In genomic region chr5:57298985-57299491, GRCh38 we compare ENCODE assay signal across 8 cellular contexts.
DNase-seq lines count a peak whose midpoint lies in the region; ATAC-seq, FAIRE-seq and TF ChIP-seq lines count a peak whose summit lies in the region.

No MANE protein-coding gene starts in this region.

- no peaks in the 10 kb centered on the region for H3K9me3 Mint-ChIP-seq in naive thymus-derived CD4-positive, alpha-beta T cell

- peaks cover 0 to under 1% (median 0%) of the 10 kb centered on the region in 5 donors for H3K27me3 Mint-ChIP-seq in naive thymus-derived CD4-positive, alpha-beta T cell

- CTCF ChIA-PET in naive thymus-derived CD4-positive, alpha-beta T cell (lab: Charles Lee): interaction anchor here (0.5 to 4.8 kb wide), 8 partner anchors 12 to 1167 kb away, joined by 3 to 97 read pairs (median 6); partner anchors contain the start of gene PLK2

- H3K4me3 ChIP-seq in naive thymus-derived CD4-positive, alpha-beta T cell (ENCODE audit: low read length): peak overlapping the region; percentile 34
- H3K4me3 ChIP-seq in thoracic aorta: peak overlapping the region; percentile 39

- H3K36me3 ChIP-seq in naive thymus-derived CD4-positive, alpha-beta T cell (ENCODE audit: control insufficient read depth in 2 of 3, insufficient read depth in 3 of 3, low read length in 3 of 3): no peaks in the 10 kb centered on the region
- H3K36me3 ChIP-seq in thoracic aorta: no peaks in the 10 kb centered on the region

- TF ChIP-seq CTCF in thoracic aorta (IDR thresholded peaks at IDR 0.05): peak; percentile 58

- peak overlapping the region; percentile 26 for H3K27ac ChIP-seq in naive thymus-derived CD4-positive, alpha-beta T cell (ENCODE audit: low read depth, low read length)
- H3K27ac ChIP-seq in thoracic aorta: peak overlapping the region in 1 of 2 donors; percentile 42

- POLR2A ChIA-PET in naive thymus-derived CD4-positive, alpha-beta T cell (lab: Charles Lee): interaction anchor here (0.6 to 2.8 kb wide), 4 partner anchors 210 to 1163 kb away, joined by 3 to 19 read pairs (median 4); partner anchors contain the start of gene PLK2

- no peaks in the 10 kb centered on the region for H3K27me3 ChIP-seq in naive thymus-derived CD4-positive, alpha-beta T cell (ENCODE audit: control insufficient read depth in 2 of 2, insufficient read depth in 2 of 2, low read length in 2 of 2)
- no peaks in the 10 kb centered on the region for H3K27me3 ChIP-seq in thoracic aorta (replicated peaks; ENCODE audit: insufficient read depth)

- ATAC-seq in HG03159 (IDR thresholded peaks at IDR 0.05; ENCODE audit: unreplicated experiment) (peak; percentile 40), esophagus mucosa (peak; percentile 73), thoracic aorta (ENCODE audit: insufficient number of reproducible peaks, low FRiP score, low read depth) (peak; percentile 54), HG03108 (IDR thresholded peaks at IDR 0.05; ENCODE audit: unreplicated experiment) (no peak)
- peak; percentile 76 for ATAC-seq in naive thymus-derived CD4-positive, alpha-beta T cell

- intact Hi-C loops in naive thymus-derived CD4-positive, alpha-beta T cell (cut with micrococcal nuclease): loop anchor here (1.0 to 10.0 kb wide), 12 partner anchors 83 to 1552 kb away; partner anchors contain the start of gene PLK2 (in 2 of the 2)

- H3K4me1 Mint-ChIP-seq in naive thymus-derived CD4-positive, alpha-beta T cell: peaks cover 6 to 22% (median 14%) of the 10 kb centered on the region in 7 donors

- FAIRE-seq in G401.6 (lab: Jason Lieb, UNC): peak; percentile 76

- H3K4me1 ChIP-seq in naive thymus-derived CD4-positive, alpha-beta T cell (ENCODE audit: control insufficient read depth in 2 of 2, insufficient read depth in 2 of 2, low read length in 2 of 2): peaks cover 8 to 9% of the 10 kb centered on the region in 2 donors
- peaks cover 4 to 12% of the 10 kb centered on the region in 2 donors for H3K4me1 ChIP-seq in thoracic aorta (ENCODE audit: control insufficient read depth in 1 of 2, low read depth in 2 of 2)

- H3K9me3 ChIP-seq in naive thymus-derived CD4-positive, alpha-beta T cell (ENCODE audit: control insufficient read depth in 2 of 3, low read length in 3 of 3): no peaks in the 10 kb centered on the region
- no peaks in the 10 kb centered on the region for H3K9me3 ChIP-seq in thoracic aorta

- H3K27ac Mint-ChIP-seq in naive thymus-derived CD4-positive, alpha-beta T cell: peak overlapping the region in 8 of 9 donors; percentile 25 to 90 (median 62)

- H3K4me3 Mint-ChIP-seq in naive thymus-derived CD4-positive, alpha-beta T cell: peak overlapping the region; percentile 72 to 80 (median 77)

- DNase-seq in NOMO-1 (lab: John Stamatoyannopoulos, UW; ENCODE audit: unreplicated experiment in 2 of 2): peak; percentile 33 to 75
- DNase-seq in activated CD8-positive, alpha-beta memory T cell treated with anti-CD3 and anti-CD28 coated beads, Interleukin-2, amount 50 U/mL, for 4 hours: peak; percentile 24
- DNase-seq in naive thymus-derived CD4-positive, alpha-beta T cell: peak; percentile 7 to 80 (median 74)
- no peak for DNase-seq in thoracic aorta (ENCODE audit: low spot score)

- H3K36me3 Mint-ChIP-seq in naive thymus-derived CD4-positive, alpha-beta T cell: no peaks in the 10 kb centered on the region
